Comparison of ENCODE assay signal across 11 cellular contexts in genomic region chr1:9850442-9851162, GRCh38. TPM values are rescaled to one million over a fixed set of nuclear protein-coding genes. Genes with fewer than 3 reads are reported as not detected.
DNase-seq lines count a peak whose midpoint lies in the region; ATAC-seq and TF ChIP-seq lines count a peak whose summit lies in the region.
"Had no signal": no experiment of that assay in that cellular context is flagged by ENCODE, and none has a peak within 500 bp of the region (broad histone marks: within the 10 kb centered on the region; RNA-seq: fewer than 3 reads in every experiment).

No MANE protein-coding gene starts in this region.

- H3F3A ChIP-seq in SU-DHL-6 (ENCODE audit: insufficient read depth), result peaks cover 38% of the 10 kb centered on the region

- DNase-seq in stimulated activated CD4-positive, alpha-beta T cell treated with anti-CD3 and anti-CD28 coated beads, Interleukin-15, amount 100 ng/mL, for 24 hours, result peak; percentile 15
- no peak for DNase-seq in stimulated activated CD4-positive, alpha-beta T cell treated with anti-CD3 and anti-CD28 coated beads, Interleukin-4, amount 100 ng/mL, for 24 hours
- peak; percentile 73 for DNase-seq in endodermal cell
- no peak for DNase-seq in effector memory CD4-positive, alpha-beta T cell
- DNase-seq in HCEC 1CT, result no peak
- DNase-seq: immature natural killer cell; NCI-H446 treated with DMSO at 0.1 percent for 48 hours; stimulated activated CD4-positive, alpha-beta T cell treated with anti-CD3 and anti-CD28 coated beads, Interleukin-4, amount 100 ng/mL, for 4 hours had no signal

- H3K36me3 ChIP-seq in SU-DHL-6 (ENCODE audit: low read length) (peaks cover 10% of the 10 kb centered on the region), endodermal cell (ENCODE audit: control insufficient read depth, insufficient read depth, low read length) (peaks cover 12% of the 10 kb centered on the region)
- H3K36me3 ChIP-seq in effector memory CD4-positive, alpha-beta T cell (ENCODE audit: control insufficient read depth, insufficient read depth, low read length), result peaks cover 4% of the 10 kb centered on the region

- H3K79me2 ChIP-seq in SU-DHL-6 (ENCODE audit: insufficient read depth, low read length), result peaks cover 12% of the 10 kb centered on the region

- H3K9me3 Mint-ChIP-seq in endodermal cell, result peaks cover 3% of the 10 kb centered on the region

- peak overlapping the region; percentile 69 for H3K9ac ChIP-seq in SU-DHL-6 (ENCODE audit: low read length)
- no peak overlapping the region for H3K9ac ChIP-seq in endodermal cell (ENCODE audit: extremely low read depth, low read length, poor library complexity, severe bottlenecking)

- peak overlapping the region; percentile 98 for H3K27ac ChIP-seq in SU-DHL-6 (ENCODE audit: low read depth, low read length)
- no peak overlapping the region for H3K27ac ChIP-seq in endodermal cell (ENCODE audit: low read depth, low read length)
- H3K27ac ChIP-seq in temporal lobe (ENCODE audit: low read depth, low read length), result peak overlapping the region; percentile 85
- H3K27ac ChIP-seq in effector memory CD4-positive, alpha-beta T cell (ENCODE audit: insufficient read depth, low read length, poor library complexity, severe bottlenecking), result no peak overlapping the region

- no peaks in the 10 kb centered on the region for H3K27me3 Mint-ChIP-seq in endodermal cell (ENCODE audit: insufficient read depth)

- peaks cover 20% of the 10 kb centered on the region for H3K4me1 Mint-ChIP-seq in endodermal cell
- H3K4me1 Mint-ChIP-seq: immature natural killer cell had no signal

- H3K9me2 ChIP-seq in SU-DHL-6 (replicated peaks; ENCODE audit: insufficient read depth, low read length), result no peaks in the 10 kb centered on the region

- H2AFZ ChIP-seq in SU-DHL-6 (ENCODE audit: low read depth, low read length, severe bottlenecking), result no peak overlapping the region

- TF ChIP-seq CTCF in SU-DHL-6 (IDR thresholded peaks at IDR 0.05; ENCODE audit: insufficient read depth, low read length, poor library complexity, severe bottlenecking) (no peak), endodermal cell (conservative IDR thresholded peaks at IDR 0.05) (no peak)

- H3K4me3 Mint-ChIP-seq in endodermal cell, result no peak overlapping the region
- H3K4me3 Mint-ChIP-seq: immature natural killer cell had no signal

- H3K9me3 ChIP-seq in SU-DHL-6 (ENCODE audit: insufficient read depth, low read length), result no peaks in the 10 kb centered on the region
- H3K9me3 ChIP-seq in endodermal cell (ENCODE audit: control insufficient read depth, low read length), result peaks cover 20% of the 10 kb centered on the region
- no peaks in the 10 kb centered on the region for H3K9me3 ChIP-seq in effector memory CD4-positive, alpha-beta T cell (ENCODE audit: control insufficient read depth, low read length)

- peaks cover 12% of the 10 kb centered on the region for H3K4me1 ChIP-seq in endodermal cell (ENCODE audit: control insufficient read depth, insufficient read depth, low read length)
- H3K4me1 ChIP-seq in effector memory CD4-positive, alpha-beta T cell (ENCODE audit: control insufficient read depth, insufficient read depth, low read length, poor library complexity, severe bottlenecking), result no peaks in the 10 kb centered on the region

- H3K4me2 ChIP-seq in SU-DHL-6 (ENCODE audit: low read depth, low read length, poor library complexity, severe bottlenecking), result peak overlapping the region; percentile 76

- H3K27ac Mint-ChIP-seq in endodermal cell, result no peak overlapping the region
- H3K27ac Mint-ChIP-seq: immature natural killer cell had no signal

- H3K36me3 Mint-ChIP-seq in endodermal cell (ENCODE audit: low read depth), result peaks cover 17% of the 10 kb centered on the region

- H3K4me3 ChIP-seq in SU-DHL-6 (ENCODE audit: insufficient read depth, low read length, poor library complexity, severe bottlenecking), result peak overlapping the region; percentile 59
- H3K4me3 ChIP-seq in endodermal cell (ENCODE audit: low read length), result no peak overlapping the region
- no peak overlapping the region for H3K4me3 ChIP-seq in effector memory CD4-positive, alpha-beta T cell (ENCODE audit: insufficient read depth, low read depth, low read length, poor library complexity, severe bottlenecking)

- no peaks in the 10 kb centered on the region for H4K20me1 ChIP-seq in SU-DHL-6 (ENCODE audit: low read depth, low read length)

- H3K27me3 ChIP-seq in SU-DHL-6 (ENCODE audit: low read length) (no peaks in the 10 kb centered on the region), endodermal cell (ENCODE audit: control insufficient read depth, insufficient read depth, low read length, poor library complexity, severe bottlenecking) (no peaks in the 10 kb centered on the region)
- H3K27me3 ChIP-seq in effector memory CD4-positive, alpha-beta T cell (replicated peaks; ENCODE audit: control insufficient read depth, insufficient read depth, low read length, poor library complexity, severe bottlenecking), result no peaks in the 10 kb centered on the region

- 90 to 92% methylated on average over 15 to 18 of the region's 18 CpGs for WGBS in endodermal cell (ENCODE audit: insufficient coverage in 1 of 2, insufficient read length in 1 of 2), 2 experiments

- no peak for ATAC-seq in HG03442 (IDR thresholded peaks at IDR 0.05; ENCODE audit: unreplicated experiment)

RNA-seq across cellular contexts. Expression of gene CLSTN1, which starts 26.8 kb away (rescaled TPM):
- 100 to 1,000 TPM in 1 of 2 donors, 10 to 100 TPM in 1; 96.6 to 116 TPM for total RNA-seq in endodermal cell
- polyA plus RNA-seq in endodermal cell (2013, experiment 1 of 2), result 119 TPM
- 110 TPM for polyA plus RNA-seq in endodermal cell (2013, experiment 2 of 2)
- 173 TPM for total RNA-seq in temporal lobe

RNA-seq across cellular contexts. Expression of gene CTNNBIP1, which starts 59.5 kb away (rescaled TPM):
- total RNA-seq in endodermal cell, result 10 to 100 TPM; 65.0 to 69.5 TPM
- polyA plus RNA-seq in endodermal cell (2013, experiment 1 of 2), result 64.0 TPM
- polyA plus RNA-seq in endodermal cell (2013, experiment 2 of 2), result 59.8 TPM
- total RNA-seq in temporal lobe, result 40.3 TPM

Comparison
In these comparisons a context has a peak if more than half of its experiments do, and no peak if none do; other contexts are left out.
1. DNase-seq: peak in stimulated activated CD4-positive, alpha-beta T cell treated with anti-CD3 and anti-CD28 coated beads, Interleukin-15, amount 100 ng/mL, for 24 hours (single experiment) and endodermal cell (single experiment); none in stimulated activated CD4-positive, alpha-beta T cell treated with anti-CD3 and anti-CD28 coated beads, Interleukin-4, amount 100 ng/mL, for 24 hours (single experiment), effector memory CD4-positive, alpha-beta T cell (0 of 3) and HCEC 1CT (single experiment).
2. H3K27ac ChIP-seq: peak in SU-DHL-6 (single experiment) and temporal lobe (single experiment); none in endodermal cell (single experiment) and effector memory CD4-positive, alpha-beta T cell (single experiment).